In genomic region chr4:143554728-143555597, GRCh38 we compare ENCODE assay signal across 11 cellular contexts. TPM values are rescaled to one million over a fixed set of nuclear protein-coding genes. Genes with fewer than 3 reads are reported as not detected.
DNase-seq lines count a peak whose midpoint lies in the region; ATAC-seq and TF ChIP-seq lines count a peak whose summit lies in the region.
"Had no signal": no experiment of that assay in that cellular context is flagged by ENCODE, and none has a peak within 500 bp of the region (broad histone marks: within the 10 kb centered on the region; RNA-seq: fewer than 3 reads in every experiment).

No MANE protein-coding gene starts in this region.

- no peaks in the 10 kb centered on the region for H3K9me3 ChIP-seq in effector memory CD4-positive, alpha-beta T cell (ENCODE audit: control insufficient read depth, low read length)
- H3K9me3 ChIP-seq: vagina had no signal

- POLR2A ChIA-PET in activated CD4-positive, alpha-beta memory T cell treated with anti-CD3 and anti-CD28 coated beads for 36 hours (lab: Charles Lee), result no interaction called here
- POLR2A ChIA-PET in activated CD4-positive, alpha-beta memory T cell treated with anti-CD3 and anti-CD28 coated beads, Interleukin-2, amount 10 ng/mL, durations not matched to agents 7 days and 5 days (lab: Charles Lee), result interaction anchor here (0.9 to 1.3 kb wide), 2 partner anchors 12 to 19 kb away, joined by 4 read pairs; no protein-coding TSS in a partner anchor

- peak overlapping the region; percentile 40 for H3K27ac Mint-ChIP-seq in activated CD4-positive, alpha-beta memory T cell treated with anti-CD3 and anti-CD28 coated beads for 36 hours
- no peak overlapping the region for H3K27ac Mint-ChIP-seq in activated CD4-positive, alpha-beta memory T cell treated with anti-CD3 and anti-CD28 coated beads, Interleukin-2, amount 10 ng/mL, durations not matched to agents 7 days and 5 days
- no peak overlapping the region for H3K27ac Mint-ChIP-seq in HFFc6
- H3K27ac Mint-ChIP-seq: T-helper 1 cell treated with Interleukin-12 subunit alpha and Interleukin-12 subunit beta and Interleukin-4 antibody, amounts not matched to agents 30 μg/mL and 1 μg/mL, for 36 hours had no signal

- H3K9me3 Mint-ChIP-seq in activated CD4-positive, alpha-beta memory T cell treated with anti-CD3 and anti-CD28 coated beads for 36 hours, result no peaks in the 10 kb centered on the region
- no peaks in the 10 kb centered on the region for H3K9me3 Mint-ChIP-seq in activated CD4-positive, alpha-beta memory T cell treated with anti-CD3 and anti-CD28 coated beads, Interleukin-2, amount 10 ng/mL, durations not matched to agents 7 days and 5 days
- no peaks in the 10 kb centered on the region for H3K9me3 Mint-ChIP-seq in HFFc6
- H3K9me3 Mint-ChIP-seq: T-helper 1 cell treated with Interleukin-12 subunit alpha and Interleukin-12 subunit beta and Interleukin-4 antibody, amounts not matched to agents 30 μg/mL and 1 μg/mL, for 36 hours had no signal

- CTCF ChIA-PET in activated CD4-positive, alpha-beta memory T cell treated with anti-CD3 and anti-CD28 coated beads for 36 hours (lab: Charles Lee), result no interaction called here
- CTCF ChIA-PET in activated CD4-positive, alpha-beta memory T cell treated with anti-CD3 and anti-CD28 coated beads, Interleukin-2, amount 10 ng/mL, durations not matched to agents 7 days and 5 days (lab: Charles Lee), result no interaction called here

- DNase-seq in activated CD4-positive, alpha-beta memory T cell treated with anti-CD3 and anti-CD28 coated beads for 36 hours, result peak; percentile 47
- DNase-seq in activated CD4-positive, alpha-beta memory T cell treated with anti-CD3 and anti-CD28 coated beads, Interleukin-2, amount 10 ng/mL, durations not matched to agents 7 days and 5 days, result no peak
- DNase-seq in pons (ENCODE audit: low spot score), result peak; percentile 42
- no peak for DNase-seq in HFFc6
- DNase-seq in effector memory CD4-positive, alpha-beta T cell, result no peak
- no peak for DNase-seq in NCI-H1048 (lab: John Stamatoyannopoulos, UW)
- DNase-seq: NCI-H2107 had no signal

- no peaks in the 10 kb centered on the region for H3K4me1 ChIP-seq in effector memory CD4-positive, alpha-beta T cell (ENCODE audit: control insufficient read depth, insufficient read depth, low read length, poor library complexity, severe bottlenecking)

- TF ChIP-seq CTCF in HFFc6 (IDR thresholded peaks at IDR 0.05), result no peak

- H3K36me3 Mint-ChIP-seq in activated CD4-positive, alpha-beta memory T cell treated with anti-CD3 and anti-CD28 coated beads for 36 hours, result peaks cover 26% of the 10 kb centered on the region
- H3K36me3 Mint-ChIP-seq in activated CD4-positive, alpha-beta memory T cell treated with anti-CD3 and anti-CD28 coated beads, Interleukin-2, amount 10 ng/mL, durations not matched to agents 7 days and 5 days (ENCODE audit: low read depth), result peaks cover 41% of the 10 kb centered on the region
- H3K36me3 Mint-ChIP-seq in HFFc6 (ENCODE audit: low read depth), result peaks cover 30% of the 10 kb centered on the region

- no peak overlapping the region for H3K27ac ChIP-seq in effector memory CD4-positive, alpha-beta T cell (ENCODE audit: insufficient read depth, low read length, poor library complexity, severe bottlenecking)
- H3K27ac ChIP-seq: vagina had no signal

- no peaks in the 10 kb centered on the region for H3K27me3 Mint-ChIP-seq in activated CD4-positive, alpha-beta memory T cell treated with anti-CD3 and anti-CD28 coated beads for 36 hours
- no peaks in the 10 kb centered on the region for H3K27me3 Mint-ChIP-seq in activated CD4-positive, alpha-beta memory T cell treated with anti-CD3 and anti-CD28 coated beads, Interleukin-2, amount 10 ng/mL, durations not matched to agents 7 days and 5 days
- no peaks in the 10 kb centered on the region; the same call in 1 of the 2 replicates for H3K27me3 Mint-ChIP-seq in HFFc6 (ENCODE audit: insufficient read depth)

- ATAC-seq in GM21737 (IDR thresholded peaks at IDR 0.05; ENCODE audit: unreplicated experiment), result peak; percentile 69
- ATAC-seq in HG03442 (IDR thresholded peaks at IDR 0.05; ENCODE audit: unreplicated experiment), result peak; percentile 67

- peaks cover 33% of the 10 kb centered on the region for H3K36me3 ChIP-seq in effector memory CD4-positive, alpha-beta T cell (ENCODE audit: control insufficient read depth, insufficient read depth, low read length)

- no peak overlapping the region for H3K4me3 ChIP-seq in effector memory CD4-positive, alpha-beta T cell (ENCODE audit: insufficient read depth, low read depth, low read length, poor library complexity, severe bottlenecking)
- H3K4me3 ChIP-seq: vagina had no signal

- H3K27me3 ChIP-seq in effector memory CD4-positive, alpha-beta T cell (replicated peaks; ENCODE audit: control insufficient read depth, insufficient read depth, low read length, poor library complexity, severe bottlenecking), result no peaks in the 10 kb centered on the region
- H3K27me3 ChIP-seq: vagina had no signal

- intact Hi-C loops in activated CD4-positive, alpha-beta memory T cell treated with anti-CD3 and anti-CD28 coated beads for 36 hours (cut with micrococcal nuclease), result loop anchor here (5.0 kb wide), 2 partner anchors 142 to 198 kb away; no protein-coding TSS in a partner anchor

- no peak overlapping the region for H3K4me3 Mint-ChIP-seq in activated CD4-positive, alpha-beta memory T cell treated with anti-CD3 and anti-CD28 coated beads for 36 hours
- no peak overlapping the region for H3K4me3 Mint-ChIP-seq in activated CD4-positive, alpha-beta memory T cell treated with anti-CD3 and anti-CD28 coated beads, Interleukin-2, amount 10 ng/mL, durations not matched to agents 7 days and 5 days
- H3K4me3 Mint-ChIP-seq in HFFc6, result no peak overlapping the region
- H3K4me3 Mint-ChIP-seq: T-helper 1 cell treated with Interleukin-12 subunit alpha and Interleukin-12 subunit beta and Interleukin-4 antibody, amounts not matched to agents 30 μg/mL and 1 μg/mL, for 36 hours had no signal

- H3K4me1 Mint-ChIP-seq in activated CD4-positive, alpha-beta memory T cell treated with anti-CD3 and anti-CD28 coated beads for 36 hours (ENCODE audit: low read depth), result peaks cover 20% of the 10 kb centered on the region
- peaks cover 21% of the 10 kb centered on the region for H3K4me1 Mint-ChIP-seq in activated CD4-positive, alpha-beta memory T cell treated with anti-CD3 and anti-CD28 coated beads, Interleukin-2, amount 10 ng/mL, durations not matched to agents 7 days and 5 days
- peaks cover 7% of the 10 kb centered on the region for H3K4me1 Mint-ChIP-seq in HFFc6 (ENCODE audit: low read depth)

RNA-seq across cellular contexts. Expression of gene SMARCA5, which starts 41.5 kb away (rescaled TPM):
- 10 to 100 TPM; 67.0 to 69.3 TPM for total RNA-seq in activated CD4-positive, alpha-beta memory T cell treated with anti-CD3 and anti-CD28 coated beads for 36 hours
- 10 to 100 TPM; 51.7 to 53.3 TPM for total RNA-seq in activated CD4-positive, alpha-beta memory T cell treated with anti-CD3 and anti-CD28 coated beads, Interleukin-2, amount 10 ng/mL, durations not matched to agents 7 days and 5 days
- total RNA-seq in HFFc6 (2021; fragmentation: NEBNext Ultra II Directional; extraction: Animal tissue kit (Norgen Biotek cat#: 25700)), result 10 to 100 TPM; 38.6 to 44.6 (median 40.5) TPM

Comparison
In these comparisons a context has a peak if more than half of its experiments do, and no peak if none do; other contexts are left out.
1. DNase-seq: peak in activated CD4-positive, alpha-beta memory T cell treated with anti-CD3 and anti-CD28 coated beads for 36 hours (single experiment) and pons (single experiment); none in activated CD4-positive, alpha-beta memory T cell treated with anti-CD3 and anti-CD28 coated beads, Interleukin-2, amount 10 ng/mL, durations not matched to agents 7 days and 5 days (single experiment), HFFc6 (single experiment), effector memory CD4-positive, alpha-beta T cell (0 of 3) and NCI-H1048 (single experiment).